In the genomic region with DNA sequence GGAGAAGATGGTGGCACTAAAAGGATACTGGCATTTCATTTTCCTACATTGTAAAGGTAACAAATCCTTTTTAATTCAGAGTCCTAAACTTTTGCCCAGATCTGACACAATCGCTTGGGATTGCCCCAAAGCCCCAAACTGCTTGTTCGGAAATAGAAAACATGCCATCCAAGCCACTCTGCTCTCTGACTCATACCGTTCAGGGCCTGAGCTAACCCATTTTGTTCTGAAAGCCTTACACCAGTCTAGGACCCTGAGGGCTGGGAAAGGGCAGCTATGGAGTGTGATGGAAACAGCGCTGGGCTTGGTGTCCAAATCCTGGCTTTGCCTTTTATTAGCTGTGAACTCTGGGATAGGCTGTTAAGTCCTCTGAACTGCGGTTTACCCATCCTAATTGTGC, we compare ENCODE assay signal across 19 cellular contexts.
DNase-seq lines count a peak whose midpoint lies in the region; ATAC-seq and TF ChIP-seq lines count a peak whose summit lies in the region.
"Had no signal": no experiment of that assay in that cellular context is flagged by ENCODE, and none has a peak within 500 bp of the region (broad histone marks: within the 10 kb centered on the region; RNA-seq: fewer than 3 reads in every experiment).

No MANE protein-coding gene starts in this region.

- no peaks in the 10 kb centered on the region for H3K79me2 ChIP-seq in smooth muscle cell (ENCODE audit: low read depth)
- no peaks in the 10 kb centered on the region for H3K79me2 ChIP-seq in mesendoderm (ENCODE audit: control insufficient read depth, insufficient read depth, low read length)

- no peaks in the 10 kb centered on the region for H3K79me1 ChIP-seq in mesendoderm (ENCODE audit: low read length)

- H3K9ac ChIP-seq in smooth muscle cell (ENCODE audit: low read depth): no peak overlapping the region
- H3K9ac ChIP-seq in mesendoderm (ENCODE audit: low read length): no peak overlapping the region

- no peaks in the 10 kb centered on the region for H3K9me3 Mint-ChIP-seq in endothelial cell (ENCODE audit: unreplicated experiment)
- H3K9me3 Mint-ChIP-seq: dendritic cell treated with granulocyte-macrophage colony-stimulating factor and Interleukin-4, amounts not matched to agents 40 ng/mL and 50 ng/mL, for 4 days had no signal

- H3F3A ChIP-seq in smooth muscle cell (ENCODE audit: low read depth): peaks cover 4% of the 10 kb centered on the region

- ATAC-seq in SK-N-SH treated with all-trans-retinoic acid at 6 μM for 48 hours (peak; percentile 24), HG03565 (IDR thresholded peaks at IDR 0.05; ENCODE audit: unreplicated experiment) (no peak), HG03354 (IDR thresholded peaks at IDR 0.05; ENCODE audit: poor library complexity, severe bottlenecking, unreplicated experiment) (no peak)
- ATAC-seq: stimulated activated naive CD8-positive, alpha-beta T cell treated with anti-CD3 and anti-CD28 coated beads, Interleukin-15, Interleukin-2, amounts not matched to agents 100 U/mL and 50 U/mL, for 24 hours had no signal

- H3K36me3 Mint-ChIP-seq in endothelial cell (ENCODE audit: low read depth, unreplicated experiment): no peaks in the 10 kb centered on the region
- H3K36me3 Mint-ChIP-seq: CD4-positive, alpha-beta memory T cell had no signal

- H3K23ac ChIP-seq in mesendoderm (ENCODE audit: low read length): no peak overlapping the region

- no peaks in the 10 kb centered on the region for H3K36me3 ChIP-seq in smooth muscle cell (ENCODE audit: low read depth)
- no peaks in the 10 kb centered on the region for H3K36me3 ChIP-seq in mesendoderm (ENCODE audit: control insufficient read depth, insufficient read depth, low read length)
- H3K36me3 ChIP-seq: HAP-1 had no signal

- no peak overlapping the region for H2AK5ac ChIP-seq in mesendoderm (ENCODE audit: low read length)

- peak; percentile 53 for DNase-seq in GM04503 (ENCODE audit: low read depth)
- DNase-seq in fibroblast of the aortic adventitia (ENCODE audit: low read depth): peak; percentile 74
- no peak for DNase-seq in smooth muscle cell (lab: John Stamatoyannopoulos, UW; ENCODE audit: unreplicated experiment)
- DNase-seq in mesendoderm: no peak
- no peak for DNase-seq in endothelial cell (ENCODE audit: low spot score)
- DNase-seq: activated CD4-positive, alpha-beta T cell treated with anti-CD3 and anti-CD28 coated beads for 1 hour; activated T-cell treated with anti-CD3 and anti-CD28 coated beads for 4 hours; CD4-positive, alpha-beta memory T cell; foreskin melanocyte; NCI-H1092; NCI-H2227 treated with DMSO at 0.1 percent for 48 hours; OCI-M1; retina; stimulated activated naive CD8-positive, alpha-beta T cell treated with anti-CD3 and anti-CD28 coated beads, Interleukin-15, Interleukin-2, amounts not matched to agents 100 U/mL and 50 U/mL, for 24 hours had no signal

- WGBS in smooth muscle cell (ENCODE audit: low lambda C conversion rate): 10% methylated on average over 5 of the region's 5 CpGs
- no CpG with 5 or more reads among the region's 5 CpGs for WGBS in mesendoderm (ENCODE audit: extremely low coverage, insufficient coverage, low lambda C conversion rate)

- H3K4me1 Mint-ChIP-seq in endothelial cell (ENCODE audit: unreplicated experiment): peaks cover 3% of the 10 kb centered on the region
- H3K4me1 Mint-ChIP-seq: CD4-positive, alpha-beta memory T cell had no signal

- no peak overlapping the region for H2AFZ ChIP-seq in smooth muscle cell (ENCODE audit: low read depth)

- H3K4me2 ChIP-seq in smooth muscle cell (peak overlapping the region; percentile 20), mesendoderm (ENCODE audit: low read length) (no peak overlapping the region)

- no peak overlapping the region for H2BK5ac ChIP-seq in mesendoderm (ENCODE audit: low read length)

- H3K4ac ChIP-seq in mesendoderm (ENCODE audit: low read depth, low read length): no peak overlapping the region

- H2BK15ac ChIP-seq in mesendoderm (replicated peaks; ENCODE audit: low read depth): no peak overlapping the region

- no peak overlapping the region for H4K5ac ChIP-seq in mesendoderm (ENCODE audit: low read length)

- H3K4me3 ChIP-seq in fibroblast of the aortic adventitia (ENCODE audit: low read depth, low read length) (no peak overlapping the region), smooth muscle cell (no peak overlapping the region), mesendoderm (ENCODE audit: low read length) (no peak overlapping the region)
- H3K4me3 ChIP-seq: HAP-1 had no signal

- H3K4me1 ChIP-seq in smooth muscle cell (ENCODE audit: low read depth) (peaks cover 22% of the 10 kb centered on the region), mesendoderm (ENCODE audit: control insufficient read depth, low read depth, low read length) (no peaks in the 10 kb centered on the region)
- H3K4me1 ChIP-seq: HAP-1 had no signal

- H3K18ac ChIP-seq in mesendoderm (ENCODE audit: low read length): no peak overlapping the region

- H4K8ac ChIP-seq in mesendoderm (ENCODE audit: low read depth, low read length): no peak overlapping the region

- H4K20me1 ChIP-seq in smooth muscle cell (ENCODE audit: low read depth): no peaks in the 10 kb centered on the region

- no peak overlapping the region for H2BK120ac ChIP-seq in mesendoderm (ENCODE audit: low read depth, low read length)

- H3K9me3 ChIP-seq in smooth muscle cell (replicated peaks; ENCODE audit: low read depth): no peaks in the 10 kb centered on the region
- H3K9me3 ChIP-seq: HAP-1 had no signal

- H3K56ac ChIP-seq in mesendoderm (ENCODE audit: low read length): no peak overlapping the region

- H3K27me3 Mint-ChIP-seq in endothelial cell (ENCODE audit: unreplicated experiment): no peaks in the 10 kb centered on the region
- H3K27me3 Mint-ChIP-seq: dendritic cell treated with granulocyte-macrophage colony-stimulating factor and Interleukin-4, amounts not matched to agents 40 ng/mL and 50 ng/mL, for 4 days had no signal

- no peak for TF ChIP-seq CTCF in fibroblast of the aortic adventitia (IDR thresholded peaks at IDR 0.05; ENCODE audit: insufficient read depth, low read length)
- no peak for TF ChIP-seq CTCF in smooth muscle cell (IDR thresholded peaks at IDR 0.05; ENCODE audit: borderline replicate concordance, insufficient read depth, poor library complexity, severe bottlenecking)
- TF ChIP-seq CTCF in endothelial cell (IDR thresholded peaks at IDR 0.05; ENCODE audit: unreplicated experiment): no peak

- H3K27ac ChIP-seq in smooth muscle cell (ENCODE audit: low read depth): peak overlapping the region; percentile 41
- H3K27ac ChIP-seq in mesendoderm (ENCODE audit: low read depth, low read length): no peak overlapping the region

- no peak overlapping the region for H3K4me3 Mint-ChIP-seq in endothelial cell (ENCODE audit: unreplicated experiment)
- H3K4me3 Mint-ChIP-seq: CD4-positive, alpha-beta memory T cell; dendritic cell treated with granulocyte-macrophage colony-stimulating factor and Interleukin-4, amounts not matched to agents 40 ng/mL and 50 ng/mL, for 4 days had no signal

- peaks cover 6% of the 10 kb centered on the region for H3K27me3 ChIP-seq in smooth muscle cell (ENCODE audit: low read depth)
- H3K27me3 ChIP-seq in mesendoderm (ENCODE audit: insufficient read depth, low read length, poor library complexity): no peaks in the 10 kb centered on the region

- H3K27ac Mint-ChIP-seq in endothelial cell (ENCODE audit: unreplicated experiment): no peak overlapping the region
- H3K27ac Mint-ChIP-seq: CD4-positive, alpha-beta memory T cell; dendritic cell treated with granulocyte-macrophage colony-stimulating factor and Interleukin-4, amounts not matched to agents 40 ng/mL and 50 ng/mL, for 4 days had no signal

TF ChIP-seq in SK-N-SH treated with all-trans-retinoic acid at 6 μM for 48 hours, 23 proteins besides CTCF, POLR2A, EP300 and RAD21:
- TF ChIP-seq ISL1 (CRISPR knock-in tag; IDR thresholded peaks at IDR 0.05): 0 out of 2 replicates have a peak, but pooled peaks have one; percentile 15
- TF ChIP-seq ZNF8 (CRISPR knock-in tag; IDR thresholded peaks at IDR 0.05): no peak

Comparison
In these comparisons a context has a peak if more than half of its experiments do, and no peak if none do; other contexts are left out.
1. DNase-seq: peak in GM04503 (single experiment) and fibroblast of the aortic adventitia (single experiment); none in smooth muscle cell (single experiment), mesendoderm (single experiment) and endothelial cell (single experiment).